Comparison of ENCODE assay signal across 13 cellular contexts in genomic region chr4:7771056-7771455, GRCh38.
A peak's percentile ranks its signal among the peaks of the same experiment; 100 is the strongest.
DNase-seq lines count a peak whose midpoint lies in the region; ATAC-seq and TF ChIP-seq lines count a peak whose summit lies in the region.
"Had no signal": no experiment of that assay in that cellular context is flagged by ENCODE, and none has a peak within 500 bp of the region (broad histone marks: within the 10 kb centered on the region; RNA-seq: fewer than 3 reads in every experiment).

No MANE protein-coding gene starts in this region.

- H3K18ac ChIP-seq in trophoblast cell (ENCODE audit: low read length), result no peak overlapping the region

- H2BK5ac ChIP-seq in trophoblast cell (ENCODE audit: low read depth, low read length, poor library complexity), result no peak overlapping the region

- H3K9me3 ChIP-seq in sigmoid colon, result no peaks in the 10 kb centered on the region
- H3K9me3 ChIP-seq in trophoblast cell (ENCODE audit: insufficient read depth, low read depth, low read length), result no peaks in the 10 kb centered on the region
- H3K9me3 ChIP-seq in SJCRH30 (replicated peaks), result no peaks in the 10 kb centered on the region
- H3K9me3 ChIP-seq: esophagus muscularis mucosa, lower lobe of right lung, stomach had no signal

- H2BK120ac ChIP-seq in trophoblast cell (ENCODE audit: insufficient read depth, low read length, poor library complexity), result no peak overlapping the region

- H2AK5ac ChIP-seq in trophoblast cell (ENCODE audit: low read length), result no peak overlapping the region

- no peaks in the 10 kb centered on the region for H3K9me3 Mint-ChIP-seq in activated CD4-positive, alpha-beta T cell treated with anti-CD3 and anti-CD28 coated beads for 36 hours (ENCODE audit: low read depth)
- H3K9me3 Mint-ChIP-seq in activated naive CD4-positive, alpha-beta T cell treated with anti-CD3 and anti-CD28 coated beads, Interleukin-2, amount 10 ng/mL, durations not matched to agents 7 days and 5 days, result no peaks in the 10 kb centered on the region

- no peak overlapping the region for H2BK12ac ChIP-seq in trophoblast cell (ENCODE audit: low read length)

- H3K36me3 Mint-ChIP-seq in activated CD4-positive, alpha-beta T cell treated with anti-CD3 and anti-CD28 coated beads for 36 hours (ENCODE audit: low read depth), result peaks cover 18% of the 10 kb centered on the region
- H3K36me3 Mint-ChIP-seq in activated naive CD4-positive, alpha-beta T cell treated with anti-CD3 and anti-CD28 coated beads, Interleukin-2, amount 10 ng/mL, durations not matched to agents 7 days and 5 days, result peaks cover 30% of the 10 kb centered on the region

- CTCF ChIA-PET in activated CD4-positive, alpha-beta T cell treated with anti-CD3 and anti-CD28 coated beads for 36 hours (lab: Charles Lee), result interaction anchor here (0.6 to 0.7 kb wide), 2 partner anchors 41 to 1897 kb away, joined by 3 to 4 read pairs; no protein-coding TSS in a partner anchor
- CTCF ChIA-PET in activated naive CD4-positive, alpha-beta T cell treated with anti-CD3 and anti-CD28 coated beads, Interleukin-2, amount 10 ng/mL, durations not matched to agents 7 days and 5 days (lab: Charles Lee), result interaction anchor here (0.7 to 7.5 kb wide), 10 partner anchors 8 to 217 kb away, joined by 3 to 99 read pairs (median 4); no protein-coding TSS in a partner anchor

- H3K9ac ChIP-seq in trophoblast cell (ENCODE audit: low read length), result no peak overlapping the region
- H3K9ac ChIP-seq: GM23248 had no signal

- H3K27me3 Mint-ChIP-seq in activated CD4-positive, alpha-beta T cell treated with anti-CD3 and anti-CD28 coated beads for 36 hours, result no peaks in the 10 kb centered on the region
- H3K27me3 Mint-ChIP-seq in activated naive CD4-positive, alpha-beta T cell treated with anti-CD3 and anti-CD28 coated beads, Interleukin-2, amount 10 ng/mL, durations not matched to agents 7 days and 5 days, result no peaks in the 10 kb centered on the region

- H3K4me1 ChIP-seq in sigmoid colon (peaks cover 0 to 68% (median 55%) of the 10 kb centered on the region in 4 donors), trophoblast cell (ENCODE audit: control insufficient read depth in 1 of 2, insufficient read depth in 2 of 2, low read length in 2 of 2) (no peaks in the 10 kb centered on the region), SJCRH30 (no peaks in the 10 kb centered on the region)
- H3K4me1 ChIP-seq: lower lobe of right lung had no signal

- H2AFZ ChIP-seq in trophoblast cell (ENCODE audit: insufficient read depth, low read length, poor library complexity), result no peak overlapping the region
- H2AFZ ChIP-seq: GM23248 had no signal

- no peak overlapping the region for H3K14ac ChIP-seq in trophoblast cell (ENCODE audit: low read length)

- DNase-seq in GM12865 (ENCODE audit: low read depth) (peak; percentile 39), sigmoid colon (peak; percentile 40), trophoblast cell (no peak), SJCRH30 (no peak), NCI-H82 (lab: John Stamatoyannopoulos, UW) (no peak), COR-L47 (lab: John Stamatoyannopoulos, UW) (no peak)
- peak; percentile 60 for DNase-seq in activated CD4-positive, alpha-beta T cell treated with anti-CD3 and anti-CD28 coated beads for 36 hours
- DNase-seq in activated naive CD4-positive, alpha-beta T cell treated with anti-CD3 and anti-CD28 coated beads, Interleukin-2, amount 10 ng/mL, durations not matched to agents 7 days and 5 days, result peak; percentile 66
- DNase-seq: lower lobe of right lung, NCI-H446, stomach had no signal

- intact Hi-C loops in activated CD4-positive, alpha-beta T cell treated with anti-CD3 and anti-CD28 coated beads for 36 hours (cut with DNase I, micrococcal nuclease), result no loop called here
- intact Hi-C loops in sigmoid colon (cut with DNase I), result no loop called here

- H4K12ac ChIP-seq in trophoblast cell (ENCODE audit: low read depth, low read length), result no peak overlapping the region

- no peak overlapping the region for H3K4me2 ChIP-seq in trophoblast cell (ENCODE audit: low read length)

- H3K79me2 ChIP-seq in trophoblast cell (ENCODE audit: control insufficient read depth, insufficient read depth, low read length, poor library complexity), result no peaks in the 10 kb centered on the region

- H3K27ac Mint-ChIP-seq in activated CD4-positive, alpha-beta T cell treated with anti-CD3 and anti-CD28 coated beads for 36 hours, result peak overlapping the region; percentile 37
- peak overlapping the region; percentile 84 for H3K27ac Mint-ChIP-seq in activated naive CD4-positive, alpha-beta T cell treated with anti-CD3 and anti-CD28 coated beads, Interleukin-2, amount 10 ng/mL, durations not matched to agents 7 days and 5 days

- H3K4me3 ChIP-seq in GM12865 (ENCODE audit: low read depth, low read length) (no peak overlapping the region), sigmoid colon (no peak overlapping the region), trophoblast cell (ENCODE audit: low read depth, low read length) (no peak overlapping the region), SJCRH30 (no peak overlapping the region)
- H3K4me3 ChIP-seq: esophagus muscularis mucosa, GM23248, lower lobe of right lung, stomach had no signal

- peaks cover 3 to 81% (median 32%) of the 10 kb centered on the region in 4 donors for H3K36me3 ChIP-seq in sigmoid colon
- H3K36me3 ChIP-seq in trophoblast cell (ENCODE audit: control insufficient read depth in 1 of 2, insufficient read depth in 2 of 2, low read length in 2 of 2), result peaks cover 79 to 85% of the 10 kb centered on the region in 2 experiments
- 0 out of 2 replicates have a peak, but pooled peaks cover 4% of the 10 kb centered on the region for H3K36me3 ChIP-seq in SJCRH30

- TF ChIP-seq CTCF in GM12865 (IDR thresholded peaks at IDR 0.05; ENCODE audit: insufficient read depth, low read depth, low read length, missing control alignments) (no peak), sigmoid colon (IDR thresholded peaks at IDR 0.05) (no peak)

- 48 to 73% methylated on average over 6 of the region's 6 CpGs for WGBS in sigmoid colon, 2 donors
- WGBS in trophoblast cell (ENCODE audit: extremely low coverage, insufficient coverage, insufficient read length), result no CpG with 5 or more reads among the region's 6 CpGs

- H3K27me3 ChIP-seq in sigmoid colon (no peaks in the 10 kb centered on the region), trophoblast cell (ENCODE audit: insufficient read depth, low read length) (no peaks in the 10 kb centered on the region), SJCRH30 (no peaks in the 10 kb centered on the region)
- H3K27me3 ChIP-seq: esophagus muscularis mucosa, stomach had no signal

- H3K4me3 Mint-ChIP-seq in activated CD4-positive, alpha-beta T cell treated with anti-CD3 and anti-CD28 coated beads for 36 hours, result no peak overlapping the region
- H3K4me3 Mint-ChIP-seq in activated naive CD4-positive, alpha-beta T cell treated with anti-CD3 and anti-CD28 coated beads, Interleukin-2, amount 10 ng/mL, durations not matched to agents 7 days and 5 days, result peak overlapping the region; percentile 63

- no peak for TF ChIP-seq POLR2A in sigmoid colon (IDR thresholded peaks at IDR 0.05)

- no peak overlapping the region for H3K23ac ChIP-seq in trophoblast cell (ENCODE audit: low read length)

- H3K4ac ChIP-seq in trophoblast cell (ENCODE audit: low read depth, low read length), result no peak overlapping the region

- H3K79me1 ChIP-seq in trophoblast cell (ENCODE audit: low read length), result no peaks in the 10 kb centered on the region

- POLR2A ChIA-PET in activated CD4-positive, alpha-beta T cell treated with anti-CD3 and anti-CD28 coated beads for 36 hours (lab: Charles Lee), result interaction anchor here (0.7 kb wide), 1 partner anchor 190 kb away, joined by 4 read pairs; no protein-coding TSS in a partner anchor

- H3K27ac ChIP-seq in sigmoid colon (peak overlapping the region in 1 of 4 donors; percentile 60), trophoblast cell (ENCODE audit: low read depth, low read length) (no peak overlapping the region), SJCRH30 (no peak overlapping the region)
- H3K27ac ChIP-seq: GM23248, lower lobe of right lung, stomach had no signal

- H4K91ac ChIP-seq in trophoblast cell (ENCODE audit: low read depth, low read length), result no peak overlapping the region

- TF ChIP-seq EP300 in sigmoid colon (IDR thresholded peaks at IDR 0.05), result no peak

- peaks cover 20% of the 10 kb centered on the region for H3K4me1 Mint-ChIP-seq in activated CD4-positive, alpha-beta T cell treated with anti-CD3 and anti-CD28 coated beads for 36 hours
- H3K4me1 Mint-ChIP-seq in activated naive CD4-positive, alpha-beta T cell treated with anti-CD3 and anti-CD28 coated beads, Interleukin-2, amount 10 ng/mL, durations not matched to agents 7 days and 5 days, result peaks cover 29% of the 10 kb centered on the region

- H4K8ac ChIP-seq in trophoblast cell (ENCODE audit: low read depth, low read length), result no peak overlapping the region

- ATAC-seq in activated CD4-positive, alpha-beta T cell treated with anti-CD3 and anti-CD28 coated beads for 36 hours, result peak; percentile 75
- ATAC-seq: lower lobe of right lung had no signal

Comparison
In these comparisons a context has a peak if more than half of its experiments do, and no peak if none do; other contexts are left out.
1. DNase-seq: peak in GM12865 (single experiment), activated CD4-positive, alpha-beta T cell treated with anti-CD3 and anti-CD28 coated beads for 36 hours (single experiment), activated naive CD4-positive, alpha-beta T cell treated with anti-CD3 and anti-CD28 coated beads, Interleukin-2, amount 10 ng/mL, durations not matched to agents 7 days and 5 days (single experiment) and sigmoid colon (single experiment); none in trophoblast cell (0 of 2), SJCRH30 (0 of 2), NCI-H82 (single experiment) and COR-L47 (single experiment).